In genomic region chr16:70453117-70453890, GRCh38 we compare ENCODE assay signal across 8 cellular contexts. TPM values are rescaled to one million over a fixed set of nuclear protein-coding genes. Genes with fewer than 3 reads are reported as not detected.
DNase-seq lines count a peak whose midpoint lies in the region; ATAC-seq and TF ChIP-seq lines count a peak whose summit lies in the region.

No MANE protein-coding gene starts in this region.

- no peaks in the 10 kb centered on the region for H3K36me3 ChIP-seq in KOPT-K1 (ENCODE audit: insufficient read depth, low read length)

- H3K27me3 Mint-ChIP-seq in naive B cell: peaks cover 0 to 4% (median 0%) of the 10 kb centered on the region in 3 donors

- no peaks in the 10 kb centered on the region for H3K36me3 Mint-ChIP-seq in naive B cell

- no peak overlapping the region for H3K27ac ChIP-seq in AG04450 (ENCODE audit: low read depth, low read length)
- H3K27ac ChIP-seq in KOPT-K1 (ENCODE audit: low read depth, low read length, poor library complexity, severe bottlenecking): peak overlapping the region; percentile 91
- H3K27ac ChIP-seq in dorsolateral prefrontal cortex: peak overlapping the region in 17 of 59 donors; percentile 94 to 100 (median 98)

- TF ChIP-seq CTCF in AG04450 (IDR thresholded peaks at IDR 0.05; ENCODE audit: low read depth, low read length) (no peak), dorsolateral prefrontal cortex (IDR thresholded peaks at IDR 0.05 in 54 of 56, conservative IDR thresholded peaks at IDR 0.05 in 2 of 56; ENCODE audit: low read depth in 1 of 56, partially characterized antibody in 56 of 56) (no peak)

- intact Hi-C loops in dorsolateral prefrontal cortex (cut with DNase I): no loop called here

- POLR2A ChIA-PET in AG04450 (lab: Yijun Ruan, JAX): interaction anchor here (0.7 to 2.2 kb wide), 2 partner anchors 29 to 72 kb away, joined by 7 to 8 read pairs; no protein-coding TSS in a partner anchor

- H3K27ac Mint-ChIP-seq in naive B cell: peak overlapping the region; percentile 51 to 96 (median 88)

- no peaks in the 10 kb centered on the region for H3K9me3 Mint-ChIP-seq in naive B cell

- H3K4me3 ChIP-seq in AG04450 (ENCODE audit: low read depth, low read length) (peak overlapping the region; percentile 83), dorsolateral prefrontal cortex (peak overlapping the region in 58 of 59 donors; percentile 75 to 100 (median 98))

- no peaks in the 10 kb centered on the region; the same call in 1 of the 2 replicates for H3K9me3 ChIP-seq in AG04450 (ENCODE audit: control insufficient read depth, insufficient read depth, low read length)
- no peaks in the 10 kb centered on the region for H3K9me3 ChIP-seq in KOPT-K1 (ENCODE audit: insufficient read depth, low read length, poor library complexity, severe bottlenecking)

- DNase-seq in AG04450 (ENCODE audit: low read depth, low spot score) (no peak), dorsolateral prefrontal cortex (no peak), naive B cell (no peak), activated gamma-delta T cell treated with Interleukin-2 at 50 U/mL for 16 hours (no peak), LoVo (ENCODE audit: low spot score) (no peak), HPDE6-E6E7 (ENCODE audit: extremely low spot score) (no peak)

- H3K4me3 Mint-ChIP-seq in naive B cell: peak overlapping the region; percentile 90 to 96 (median 94)

- peaks cover 5 to 33% (median 12%) of the 10 kb centered on the region in 3 donors for H3K4me1 Mint-ChIP-seq in naive B cell

- CTCF ChIA-PET in AG04450 (lab: Charles Lee): interaction anchor here (0.6 to 1.2 kb wide), 3 partner anchors 14 to 68 kb away, joined by 3 read pairs; partner anchors contain the start of gene ST3GAL2

- ATAC-seq in naive B cell (ENCODE audit: low read depth in 2 of 2): no peak
- no peak for ATAC-seq in GM18502 (IDR thresholded peaks at IDR 0.05; ENCODE audit: poor library complexity, unreplicated experiment)

- H3K27me3 ChIP-seq in AG04450 (ENCODE audit: control insufficient read depth, insufficient read depth, low read length) (peaks cover 3% of the 10 kb centered on the region), dorsolateral prefrontal cortex (peaks cover 0 to 7% (median 0%) of the 10 kb centered on the region in 45 donors)

RNA-seq across cellular contexts. Expression of gene FCSK, which starts 1.1 kb away (rescaled TPM):
- polyA plus RNA-seq in AG04450 (2011; rRNA removed) (4.0 and 5.9 TPM in 2 replicates), naive B cell (ENCODE audit: low read depth in 6 of 6) (1 to 10 TPM; 2.5 to 5.8 (median 4.7) TPM)
- 6.3 and 11.3 TPM in 2 replicates for polyA minus RNA-seq in AG04450 (2011; rRNA and poly(A)+ RNA removed)
- total RNA-seq in dorsolateral prefrontal cortex: 10 to 100 TPM; 15.7 to 38.7 (median 23.8) TPM

RNA-seq across cellular contexts. Expression of gene ST3GAL2, which starts 14.4 kb away (rescaled TPM):
- 12.4 and 18.2 TPM in 2 replicates for polyA plus RNA-seq in AG04450 (2011; rRNA removed)
- 30.8 and 35.7 TPM in 2 replicates for polyA minus RNA-seq in AG04450 (2011; rRNA and poly(A)+ RNA removed)
- total RNA-seq in dorsolateral prefrontal cortex: 10 to 100 TPM; 15.9 to 62.9 (median 30.9) TPM
- 10 to 100 TPM; 12.7 to 28.7 (median 22.3) TPM for polyA plus RNA-seq in naive B cell (ENCODE audit: low read depth in 6 of 6)
